In genomic region chr20:1820137-1821074, GRCh38 we compare ENCODE assay signal across 9 cellular contexts.
DNase-seq lines count a peak whose midpoint lies in the region; ATAC-seq and TF ChIP-seq lines count a peak whose summit lies in the region.
"Had no signal": no experiment of that assay in that cellular context is flagged by ENCODE, and none has a peak within 500 bp of the region (broad histone marks: within the 10 kb centered on the region; RNA-seq: fewer than 3 reads in every experiment).

No MANE protein-coding gene starts in this region.

- H3K27ac ChIP-seq in mammary epithelial cell (ENCODE audit: insufficient read depth, low read depth, low read length), result peak overlapping the region; percentile 23
- H3K27ac ChIP-seq in substantia nigra (ENCODE audit: low read depth, low read length, poor library complexity, severe bottlenecking), result peak overlapping the region; percentile 89

- TF ChIP-seq CTCF in mammary epithelial cell (conservative IDR thresholded peaks at IDR 0.05 in 1 of 2, IDR thresholded peaks at IDR 0.05 in 1 of 2; ENCODE audit: extremely low read depth in 1 of 2, insufficient read depth in 1 of 2, low read depth in 1 of 2, low read length in 2 of 2), result no peak

- no peaks in the 10 kb centered on the region for H4K20me1 ChIP-seq in mammary epithelial cell (ENCODE audit: insufficient read depth, low read length)

- CTCF ChIA-PET in mammary epithelial cell (lab: Charles Lee; ENCODE audit: low non-redundant PET), result no interaction called here

- in situ Hi-C loops in mammary epithelial cell (cut with MboI; ENCODE audit: low sequenced_read_pairs in 2 of 2), result no loop called here

- H3K4me3 ChIP-seq in MG63, result no peak overlapping the region
- H3K4me3 ChIP-seq in mammary epithelial cell (replicated peaks in 1 of 3; ENCODE audit: insufficient read depth in 1 of 3, low read depth in 2 of 3, low read length in 3 of 3), result no peak overlapping the region

- H3K9ac ChIP-seq in mammary epithelial cell (ENCODE audit: insufficient read depth, low read length), result no peak overlapping the region

- H3K27me3 ChIP-seq in MG63 (no peaks in the 10 kb centered on the region), mammary epithelial cell (ENCODE audit: insufficient read depth, low read length) (no peaks in the 10 kb centered on the region)

- no peak overlapping the region for H3K4me2 ChIP-seq in mammary epithelial cell (ENCODE audit: insufficient read depth, low read depth, low read length)

- no peaks in the 10 kb centered on the region for H3K79me2 ChIP-seq in mammary epithelial cell (ENCODE audit: insufficient read depth, low read length)

- H3K36me3 ChIP-seq in MG63, result no peaks in the 10 kb centered on the region
- H3K36me3 ChIP-seq in mammary epithelial cell (ENCODE audit: insufficient read depth, low read length), result no peaks in the 10 kb centered on the region

- H3K9me3 ChIP-seq in MG63, result peaks cover 6% of the 10 kb centered on the region; the same call in 1 of the 2 replicates
- no peaks in the 10 kb centered on the region for H3K9me3 ChIP-seq in mammary epithelial cell (replicated peaks; ENCODE audit: insufficient read depth, low read length)

- ATAC-seq in HG03039 (IDR thresholded peaks at IDR 0.05; ENCODE audit: unreplicated experiment) (no peak), HG03565 (IDR thresholded peaks at IDR 0.05; ENCODE audit: unreplicated experiment) (no peak)
- ATAC-seq: T-cell had no signal

- dilution Hi-C loops in mammary epithelial cell (cut with HindIII; ENCODE audit: low sequenced_read_pairs), result no loop called here

- H3K4me1 ChIP-seq in mammary epithelial cell (ENCODE audit: insufficient read depth, low read length), result peaks cover 44% of the 10 kb centered on the region

- intact Hi-C loops in mammary epithelial cell (cut with micrococcal nuclease), result no loop called here

- DNase-seq in MG63, result peak; percentile 50
- DNase-seq in mammary epithelial cell, result peak; percentile 77
- DNase-seq in iris pigment epithelial cell (ENCODE audit: low read depth), result peak; percentile 78
- DNase-seq in substantia nigra (lab: John Stamatoyannopoulos, UW), result peak in 4 of 49 donors; percentile 24 to 47 (median 36)
- no peak for DNase-seq in epidermal melanocyte (ENCODE audit: insufficient read length, low spot score)
- DNase-seq: cerebellar nuclear complex had no signal

- 53% methylated on average over 8 of the region's 8 CpGs for WGBS in mammary epithelial cell (ENCODE audit: low coverage, missing lambda C conversion rate)

- no TSS peak for BruUV-seq in mammary epithelial cell (replicated peaks; lab: Mats Ljungman, UMichigan)

- H2AFZ ChIP-seq in mammary epithelial cell (ENCODE audit: low read depth, low read length), result peak overlapping the region; percentile 55
